In genomic region chr1:161165742-161166668, GRCh38 we compare ENCODE assay signal across 8 cellular contexts. TPM values are rescaled to one million over a fixed set of nuclear protein-coding genes. Genes with fewer than 3 reads are reported as not detected.
DNase-seq lines count a peak whose midpoint lies in the region; ATAC-seq, FAIRE-seq and TF ChIP-seq lines count a peak whose summit lies in the region.

PPOX (plus strand) TSS chr1:161166426; CDS start chr1:161166848, 422 bp downstream.

- TF ChIP-seq CTCF in GM12873 (IDR thresholded peaks at IDR 0.05; ENCODE audit: insufficient read depth, low read depth, low read length, missing control alignments) (peak; percentile 67), SU-DHL-6 (IDR thresholded peaks at IDR 0.05; ENCODE audit: insufficient read depth, low read length, poor library complexity, severe bottlenecking) (peak; percentile 83), pancreas (IDR thresholded peaks at IDR 0.05) (peak in 1 of 4 donors; percentile 10), tibial artery (IDR thresholded peaks at IDR 0.05) (peak; percentile 24 to 29)

- POLR2A ChIA-PET in activated naive CD8-positive, alpha-beta T cell treated with anti-CD3 and anti-CD28 coated beads, Interleukin-2, amount 10 ng/mL, durations not matched to agents 7 days and 5 days (lab: Charles Lee): interaction anchor here (0.5 to 3.5 kb wide), 19 partner anchors 8 to 216 kb away, joined by 3 to 37 read pairs (median 7); partner anchors contain the start of genes ADAMTS4, ARHGAP30, B4GALT3 and DEDD

- no peaks in the 10 kb centered on the region for H4K20me1 ChIP-seq in SU-DHL-6 (ENCODE audit: low read depth, low read length)

- peak within 1 kb of the TSS; percentile 69 for H2AFZ ChIP-seq in SU-DHL-6 (ENCODE audit: low read depth, low read length, severe bottlenecking)

- no peaks in the 10 kb centered on the region; the same call in 1 of the 2 replicates for H3K79me2 ChIP-seq in SU-DHL-6 (ENCODE audit: insufficient read depth, low read length)

- H3K9me2 ChIP-seq in SU-DHL-6 (replicated peaks; ENCODE audit: insufficient read depth, low read length): no peaks in the 10 kb centered on the region

- peaks cover 30% of the 10 kb centered on the region for H3K4me1 Mint-ChIP-seq in activated naive CD8-positive, alpha-beta T cell treated with anti-CD3 and anti-CD28 coated beads, Interleukin-2, amount 10 ng/mL, durations not matched to agents 7 days and 5 days

- H3K27ac Mint-ChIP-seq in activated naive CD8-positive, alpha-beta T cell treated with anti-CD3 and anti-CD28 coated beads, Interleukin-2, amount 10 ng/mL, durations not matched to agents 7 days and 5 days: peak within 1 kb of the TSS; percentile 97

- ATAC-seq in HG02759 (IDR thresholded peaks at IDR 0.05; ENCODE audit: unreplicated experiment) (peak; percentile 95), Right ventricle myocardium inferior (peak; percentile 96), pancreas (peak; percentile 92 to 97 (median 94))
- ATAC-seq in activated naive CD8-positive, alpha-beta T cell treated with anti-CD3 and anti-CD28 coated beads, Interleukin-2, amount 10 ng/mL, durations not matched to agents 7 days and 5 days (ENCODE audit: low read depth): peak; percentile 95

- no peaks in the 10 kb centered on the region for H3K36me3 ChIP-seq in SU-DHL-6 (ENCODE audit: low read length)
- H3K36me3 ChIP-seq in pancreas: no peaks in the 10 kb centered on the region
- peaks cover 0 to 67% (median 28%) of the 10 kb centered on the region in 3 donors for H3K36me3 ChIP-seq in tibial artery

- peak within 1 kb of the TSS; percentile 93 for H3K4me2 ChIP-seq in SU-DHL-6 (ENCODE audit: low read depth, low read length, poor library complexity, severe bottlenecking)

- H3K4me3 ChIP-seq in SU-DHL-6 (ENCODE audit: insufficient read depth, low read length, poor library complexity, severe bottlenecking) (peak within 1 kb of the TSS; percentile 78), pancreas (peak within 1 kb of the TSS; percentile 49 to 73 (median 58)), tibial artery (peak within 1 kb of the TSS; percentile 75 to 82)

- 0% methylated on average over 54 of the region's 54 CpGs for WGBS in pancreas, 2 donors

- no peaks in the 10 kb centered on the region for H3K27me3 Mint-ChIP-seq in activated naive CD8-positive, alpha-beta T cell treated with anti-CD3 and anti-CD28 coated beads, Interleukin-2, amount 10 ng/mL, durations not matched to agents 7 days and 5 days

- H3K4me3 Mint-ChIP-seq in activated naive CD8-positive, alpha-beta T cell treated with anti-CD3 and anti-CD28 coated beads, Interleukin-2, amount 10 ng/mL, durations not matched to agents 7 days and 5 days: peak within 1 kb of the TSS; percentile 92

- no peaks in the 10 kb centered on the region for H3K9me3 Mint-ChIP-seq in activated naive CD8-positive, alpha-beta T cell treated with anti-CD3 and anti-CD28 coated beads, Interleukin-2, amount 10 ng/mL, durations not matched to agents 7 days and 5 days

- no peaks in the 10 kb centered on the region for H3K9me3 ChIP-seq in SU-DHL-6 (ENCODE audit: insufficient read depth, low read length)
- no peaks in the 10 kb centered on the region for H3K9me3 ChIP-seq in pancreas
- no peaks in the 10 kb centered on the region for H3K9me3 ChIP-seq in tibial artery

- H3K4me1 ChIP-seq in pancreas (peaks cover 0 to 5% (median 2%) of the 10 kb centered on the region in 3 donors), tibial artery (peaks cover 0 to 33% (median 27%) of the 10 kb centered on the region in 4 donors)

- H3K27me3 ChIP-seq in SU-DHL-6 (ENCODE audit: low read length) (no peaks in the 10 kb centered on the region), pancreas (no peaks in the 10 kb centered on the region), tibial artery (no peaks in the 10 kb centered on the region)

- DNase-seq in NCI-H128 (lab: John Stamatoyannopoulos, UW; ENCODE audit: unreplicated experiment): peak; percentile 94
- peak; percentile 87 for DNase-seq in activated naive CD8-positive, alpha-beta T cell treated with anti-CD3 and anti-CD28 coated beads, Interleukin-2, amount 10 ng/mL, durations not matched to agents 7 days and 5 days
- peak; percentile 99 for DNase-seq in Right ventricle myocardium inferior (ENCODE audit: missing footprints)
- DNase-seq in pancreas: peak; percentile 90 to 98 (median 96)
- peak; percentile 98 to 99 for DNase-seq in tibial artery

- peak; percentile 86 for FAIRE-seq in pancreas (lab: Jason Lieb, UNC)

- H3K36me3 Mint-ChIP-seq in activated naive CD8-positive, alpha-beta T cell treated with anti-CD3 and anti-CD28 coated beads, Interleukin-2, amount 10 ng/mL, durations not matched to agents 7 days and 5 days: peaks cover 15% of the 10 kb centered on the region

- intact Hi-C loops in Right ventricle myocardium inferior (cut with DNase I) (no loop called here), pancreas (cut with DNase I) (no loop called here), tibial artery (cut with DNase I; ENCODE audit: low total_unique reads) (no loop called here)

- H3F3A ChIP-seq in SU-DHL-6 (ENCODE audit: insufficient read depth): 0 out of 2 replicates have a peak, but pooled peaks cover 8% of the 10 kb centered on the region

- peak within 1 kb of the TSS; percentile 42 for H3K27ac ChIP-seq in SU-DHL-6 (ENCODE audit: low read depth, low read length)
- peak within 1 kb of the TSS; percentile 67 to 92 (median 80) for H3K27ac ChIP-seq in pancreas
- H3K27ac ChIP-seq in tibial artery: peak within 1 kb of the TSS; percentile 93 to 95

- H3K9ac ChIP-seq in SU-DHL-6 (ENCODE audit: low read length): peak within 1 kb of the TSS; percentile 81

RNA-seq across cellular contexts. Expression of gene PPOX, which starts in this region (rescaled TPM):
- total RNA-seq in activated naive CD8-positive, alpha-beta T cell treated with anti-CD3 and anti-CD28 coated beads, Interleukin-2, amount 10 ng/mL, durations not matched to agents 7 days and 5 days: 10 to 100 TPM; 47.0 to 53.0 TPM
- 13.5 TPM for total RNA-seq in Right ventricle myocardium inferior
- 10 to 100 TPM in 3 of 6 donors, 1 to 10 TPM in 3; 7.4 to 14.3 (median 10.2) TPM for total RNA-seq in pancreas
- 10 to 100 TPM; 42.0 to 56.4 TPM for polyA plus RNA-seq in pancreas

Comparison
In these comparisons a context has a peak if more than half of its experiments do, and no peak if none do; other contexts are left out.
1. Peak in every context shown above with its lines: DNase-seq, ATAC-seq, H3K4me3 ChIP-seq and H3K27ac ChIP-seq.
2. H3K27ac ChIP-seq: peak in every context shown above with its lines; median percentile 94 in tibial artery; 80 in pancreas; 42 in SU-DHL-6.